ENCODE assay signal across 8 cellular contexts in genomic region chr6:167350731-167351655, GRCh38. TPM values are rescaled to one million over a fixed set of nuclear protein-coding genes. Genes with fewer than 3 reads are reported as not detected.
DNase-seq lines count a peak whose midpoint lies in the region; ATAC-seq and TF ChIP-seq lines count a peak whose summit lies in the region.

No MANE protein-coding gene starts in this region.

- peak overlapping the region; percentile 80 to 96 (median 92) for H3K4me3 Mint-ChIP-seq in naive B cell

- peaks cover 4 to 8% of the 10 kb centered on the region in 2 donors for H3K36me3 Mint-ChIP-seq in naive B cell

- H3K27ac Mint-ChIP-seq in naive B cell: peak overlapping the region in 5 of 6 donors; percentile 28 to 94 (median 85)

- DNase-seq in NCI-H510A treated with DMSO at 0.1 percent for 48 hours (lab: John Stamatoyannopoulos, UW) (peak; percentile 51), NCI-H510A (lab: John Stamatoyannopoulos, UW) (no peak), NCI-H345 treated with DMSO at 0.1 percent for 48 hours (lab: John Stamatoyannopoulos, UW; ENCODE audit: unreplicated experiment) (peak; percentile 69), erythroblast (lab: John Stamatoyannopoulos, UW) (peak; percentile 63 to 70), naive B cell (peak; percentile 67)
- peak; percentile 82 for DNase-seq in activated CD8-positive, alpha-beta memory T cell treated with anti-CD3 and anti-CD28 coated beads, Interleukin-2, amount 50 U/mL, for 4 hours
- peak; percentile 72 to 74 for DNase-seq in stimulated activated CD8-positive, alpha-beta memory T cell treated with anti-CD3 and anti-CD28 coated beads, Interleukin-7, amount 100 ng/mL, for 4 hours (ENCODE audit: low read depth in 2 of 2)

- H3K27me3 Mint-ChIP-seq in naive B cell: peaks cover 34 to 64% (median 49%) of the 10 kb centered on the region in 3 donors

- H3K4me1 Mint-ChIP-seq in naive B cell: peaks cover 19 to 26% (median 25%) of the 10 kb centered on the region in 3 donors

- ATAC-seq in HG03045 (IDR thresholded peaks at IDR 0.05; ENCODE audit: unreplicated experiment) (peak; percentile 70), naive B cell (ENCODE audit: low read depth in 2 of 2) (peak; percentile 72 to 76)

- no peak for TF ChIP-seq POLR2A in erythroblast (IDR thresholded peaks at IDR 0.05; ENCODE audit: low read length)

- H3K9me3 Mint-ChIP-seq in naive B cell: peaks cover 0 to 8% (median 4%) of the 10 kb centered on the region in 7 donors

RNA-seq across cellular contexts. Expression of gene TTLL2, which starts 26.1 kb away (rescaled TPM):
- polyA plus RNA-seq in naive B cell (ENCODE audit: low read depth in 6 of 6): under 1 TPM in 1 of 6 donors, not detected in 5; 0.71 TPM

RNA-seq across cellular contexts. Expression of gene UNC93A, which starts 59.9 kb away (rescaled TPM):
- not detected for polyA plus RNA-seq in naive B cell (ENCODE audit: low read depth in 6 of 6)
